ENCODE assay signal across 8 cellular contexts in genomic region chr7:124276005-124276606, GRCh38.
DNase-seq lines count a peak whose midpoint lies in the region; ATAC-seq, FAIRE-seq and TF ChIP-seq lines count a peak whose summit lies in the region.

No MANE protein-coding gene starts in this region.

- no peaks in the 10 kb centered on the region for H3K9me2 ChIP-seq in Loucy (replicated peaks; ENCODE audit: low read depth, low read length)

- no peak for TF ChIP-seq POLR2A in breast epithelium (IDR thresholded peaks at IDR 0.05)

- DNase-seq in MCF 10A (ENCODE audit: unreplicated experiment) (peak; percentile 43), breast epithelium (ENCODE audit: low spot score in 2 of 2) (no peak), astrocyte of the hippocampus (ENCODE audit: low read depth, low spot score) (peak; percentile 22), pancreas (peak in 1 of 6 donors; percentile 16)
- no peak for DNase-seq in central memory CD4-positive, alpha-beta T cell
- no peak for DNase-seq in activated effector memory CD4-positive, alpha-beta T cell treated with Interleukin-2 at 50 U/mL for 16 hours

- H3K27me3 ChIP-seq in breast epithelium (no peaks in the 10 kb centered on the region), Loucy (ENCODE audit: insufficient read depth, low read length, poor library complexity, severe bottlenecking) (no peaks in the 10 kb centered on the region), pancreas (no peaks in the 10 kb centered on the region)

- POLR2A ChIA-PET in MCF 10A (lab: Yijun Ruan, JAX): interaction anchor here (0.6 kb wide), 1 partner anchor 526 kb away, joined by 3 read pairs; no protein-coding TSS in a partner anchor
- POLR2A ChIA-PET in HEK293 (lab: Yijun Ruan, JAX): no interaction called here

- no peaks in the 10 kb centered on the region for H3K4me1 Mint-ChIP-seq in MCF 10A (ENCODE audit: insufficient read depth, unreplicated experiment)

- no peak overlapping the region for H3K4me2 ChIP-seq in Loucy (ENCODE audit: low read depth, low read length, poor library complexity, severe bottlenecking)

- H3K4me3 ChIP-seq in breast epithelium: no peak overlapping the region
- H3K4me3 ChIP-seq in HEK293 (ENCODE audit: low read depth, low read length): no peak overlapping the region
- no peak overlapping the region for H3K4me3 ChIP-seq in Loucy (ENCODE audit: low read length, poor library complexity, severe bottlenecking)
- H3K4me3 ChIP-seq in pancreas: no peak overlapping the region

- H3K36me3 ChIP-seq in breast epithelium (no peaks in the 10 kb centered on the region), HEK293 (ENCODE audit: control insufficient read depth in 2 of 2, insufficient read depth in 1 of 2, low read length in 2 of 2) (no peaks in the 10 kb centered on the region), Loucy (ENCODE audit: insufficient read depth, low read length) (no peaks in the 10 kb centered on the region), pancreas (no peaks in the 10 kb centered on the region)

- WGBS in pancreas, 2 donors: 68 to 80% methylated on average over 3 of the region's 3 CpGs

- no peaks in the 10 kb centered on the region for H4K20me1 ChIP-seq in Loucy (ENCODE audit: insufficient read depth, low read length, poor library complexity, severe bottlenecking)

- H3K36me3 Mint-ChIP-seq in MCF 10A (ENCODE audit: insufficient read depth, unreplicated experiment): no peaks in the 10 kb centered on the region

- peak; percentile 40 for TF ChIP-seq CTCF in MCF 10A (IDR thresholded peaks at IDR 0.05; ENCODE audit: unreplicated experiment)
- no peak for TF ChIP-seq CTCF in breast epithelium (IDR thresholded peaks at IDR 0.05)
- no peak for TF ChIP-seq CTCF in HEK293 (tag by site-specific recombination; IDR thresholded peaks at IDR 0.05)
- TF ChIP-seq CTCF in Loucy (conservative IDR thresholded peaks at IDR 0.05; ENCODE audit: low read length): peak; percentile 63
- peak in 3 of 4 donors; percentile 9 to 14 (median 11) for TF ChIP-seq CTCF in pancreas (IDR thresholded peaks at IDR 0.05)

- CTCF ChIA-PET in MCF 10A (lab: Yijun Ruan, JAX): interaction anchor here (0.5 to 2.1 kb wide), 5 partner anchors 14 to 519 kb away, joined by 3 to 5 read pairs (median 4); no protein-coding TSS in a partner anchor
- CTCF ChIA-PET in HEK293 (lab: Yijun Ruan, JAX): interaction anchor here (0.5 to 1.7 kb wide), 16 partner anchors 11 to 764 kb away, joined by 3 to 9 read pairs (median 3); no protein-coding TSS in a partner anchor

- ATAC-seq in pancreas: peak in 3 of 4 donors; percentile 32 to 63 (median 58)

- H3K9me3 ChIP-seq in breast epithelium (no peaks in the 10 kb centered on the region), HEK293 (ENCODE audit: control insufficient read depth, insufficient read depth, low read depth, low read length) (no peaks in the 10 kb centered on the region), Loucy (ENCODE audit: insufficient read depth, low read depth, low read length) (no peaks in the 10 kb centered on the region), pancreas (no peaks in the 10 kb centered on the region)

- no peak overlapping the region for H3K27ac Mint-ChIP-seq in MCF 10A (ENCODE audit: low read depth, unreplicated experiment)

- H2AFZ ChIP-seq in Loucy (ENCODE audit: low read length): no peak overlapping the region

- H3K27ac ChIP-seq in breast epithelium (no peak overlapping the region), HEK293 (ENCODE audit: extremely low read depth, low read depth, low read length) (no peak overlapping the region), pancreas (no peak overlapping the region)

- no peaks in the 10 kb centered on the region for H3K27me3 Mint-ChIP-seq in MCF 10A (ENCODE audit: insufficient read depth, unreplicated experiment)

- H3K9me3 Mint-ChIP-seq in MCF 10A (ENCODE audit: unreplicated experiment): peaks cover 12% of the 10 kb centered on the region

- H3K4me3 Mint-ChIP-seq in MCF 10A (ENCODE audit: unreplicated experiment): no peak overlapping the region

- H3K4me1 ChIP-seq in breast epithelium (no peaks in the 10 kb centered on the region), HEK293 (ENCODE audit: control insufficient read depth, insufficient read depth, low read length) (no peaks in the 10 kb centered on the region), Loucy (ENCODE audit: insufficient read depth, low read length, poor library complexity, severe bottlenecking) (no peaks in the 10 kb centered on the region), pancreas (no peaks in the 10 kb centered on the region)

- intact Hi-C loops in MCF 10A (cut with micrococcal nuclease): no loop called here
- intact Hi-C loops in breast epithelium (cut with DNase I; ENCODE audit: low total_unique reads): no loop called here
- intact Hi-C loops in pancreas (cut with DNase I): no loop called here

- no peaks in the 10 kb centered on the region for H3K79me2 ChIP-seq in Loucy (ENCODE audit: insufficient read depth, low read length)

- no peak overlapping the region for H3K9ac ChIP-seq in Loucy (ENCODE audit: low read depth, low read length, poor library complexity, severe bottlenecking)

- no TSS peak for BruUV-seq in MCF 10A (replicated peaks; lab: Mats Ljungman, UMichigan)

- no peaks in the 10 kb centered on the region for H3F3A ChIP-seq in Loucy (ENCODE audit: low read depth)

- no peak for FAIRE-seq in pancreas (lab: Jason Lieb, UNC)

TF ChIP-seq in HEK293, 187 proteins besides CTCF, POLR2A, EP300 and RAD21:
- TF ChIP-seq ZNF692 (tag by site-specific recombination; IDR thresholded peaks at IDR 0.05) (no peak), ZNF148 (tag by site-specific recombination; IDR thresholded peaks at IDR 0.05; ENCODE audit: borderline replicate concordance) (no peak), ZFHX2 (tag by site-specific recombination; conservative IDR thresholded peaks at IDR 0.05) (0 out of 2 replicates have a peak, but pooled peaks have one; percentile 15), ZNF555 (tag by site-specific recombination; conservative IDR thresholded peaks at IDR 0.05) (no peak), ZNF416 (tag by site-specific recombination; IDR thresholded peaks at IDR 0.05) (no peak), EGR2 (tag by site-specific recombination; IDR thresholded peaks at IDR 0.05; ENCODE audit: low read depth) (peak; percentile 17; the same call in 1 of the 2 replicates)

Comparison
In these comparisons a context has a peak if more than half of its experiments do, and no peak if none do; other contexts are left out.
1. DNase-seq: peak in MCF 10A (single experiment) and astrocyte of the hippocampus (single experiment); none in breast epithelium (0 of 2), central memory CD4-positive, alpha-beta T cell (single experiment) and activated effector memory CD4-positive, alpha-beta T cell treated with Interleukin-2 at 50 U/mL for 16 hours (single experiment).
2. CTCF ChIP-seq: peak in MCF 10A (single experiment), Loucy (single experiment) and pancreas (3 of 4); none in breast epithelium (0 of 3) and HEK293 (single experiment).